ENCODE assay signal across 1 cellular context in the genomic region with DNA sequence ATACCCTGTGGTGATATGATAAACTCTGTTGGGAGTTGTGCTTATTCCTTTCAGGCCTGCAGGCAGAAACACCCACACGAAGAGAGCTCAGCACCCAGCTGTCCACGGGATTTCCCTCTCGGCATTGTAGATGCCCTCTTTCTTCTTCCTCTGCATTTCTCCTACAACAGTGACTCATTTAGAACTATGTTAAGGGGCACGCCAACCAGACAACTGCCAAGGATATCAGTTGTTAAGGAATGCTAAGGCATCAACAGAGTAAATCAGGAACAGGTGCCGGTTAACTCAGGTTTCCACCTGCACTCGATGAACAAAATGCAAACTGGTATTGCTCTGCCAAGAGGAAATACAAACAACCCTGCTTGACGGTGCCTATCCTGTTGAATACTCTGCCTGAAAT.
TF ChIP-seq lines count a peak whose summit lies in the region.

No MANE protein-coding gene starts in this region.

TF ChIP-seq in HepG2, 621 proteins besides CTCF, POLR2A, EP300 and RAD21 (continued from another document):
- TF ChIP-seq NPAS2 (CRISPR knock-in tag; IDR thresholded peaks at IDR 0.05; ENCODE audit: borderline replicate concordance): no peak
- TF ChIP-seq TOPORS (CRISPR knock-in tag; IDR thresholded peaks at IDR 0.05): no peak
- TF ChIP-seq CREM (IDR thresholded peaks at IDR 0.05): no peak
- no peak for TF ChIP-seq CREM (CRISPR knock-in tag; IDR thresholded peaks at IDR 0.05)
- TF ChIP-seq NFIC (IDR thresholded peaks at IDR 0.05; ENCODE audit: low read length): no peak
- TF ChIP-seq DBP (CRISPR knock-in tag; IDR thresholded peaks at IDR 0.05; ENCODE audit: not compliant biosample characterization): no peak
- no peak for TF ChIP-seq TMF1 (CRISPR knock-in tag; IDR thresholded peaks at IDR 0.05; ENCODE audit: low read depth)
